Comparison of ENCODE assay signal across 8 cellular contexts in genomic region chr15:69074843-69075224, GRCh38.
DNase-seq lines count a peak whose midpoint lies in the region; ATAC-seq and TF ChIP-seq lines count a peak whose summit lies in the region.

No MANE protein-coding gene starts in this region.

- no peak for ATAC-seq in thoracic aorta (ENCODE audit: insufficient number of reproducible peaks, low FRiP score, low read depth)
- no peak for ATAC-seq in HG02678 (IDR thresholded peaks at IDR 0.05; ENCODE audit: unreplicated experiment)

- H3K4me3 ChIP-seq in astrocyte of the spinal cord (ENCODE audit: low read depth, low read length): peak overlapping the region; percentile 54
- peak overlapping the region; percentile 74 for H3K4me3 ChIP-seq in thoracic aorta

- TF ChIP-seq CTCF in astrocyte of the spinal cord (IDR thresholded peaks at IDR 0.05; ENCODE audit: low read depth, low read length): no peak
- no peak for TF ChIP-seq CTCF in thoracic aorta (IDR thresholded peaks at IDR 0.05)

- H3K36me3 ChIP-seq in thoracic aorta: no peaks in the 10 kb centered on the region

- in situ Hi-C loops in astrocyte of the spinal cord (cut with HindIII; ENCODE audit: low sequenced_read_pairs): no loop called here

- peaks cover 0 to 6% of the 10 kb centered on the region in 2 donors for H3K4me1 ChIP-seq in thoracic aorta (ENCODE audit: control insufficient read depth in 1 of 2, low read depth in 2 of 2)

- H3K9me3 ChIP-seq in thoracic aorta: no peaks in the 10 kb centered on the region

- H3K27ac ChIP-seq in thoracic aorta: no peak overlapping the region

- DNase-seq in SIG-M5 treated with dmso at 0.1 percent for 504 hours (lab: John Stamatoyannopoulos, UW; ENCODE audit: unreplicated experiment) (peak; percentile 8), SIG-M5 (lab: John Stamatoyannopoulos, UW) (no peak), astrocyte of the spinal cord (ENCODE audit: low read depth, low spot score) (peak; percentile 12), kidney glomerular epithelial cell (lab: John Stamatoyannopoulos, UW) (peak; percentile 8), thoracic aorta (ENCODE audit: low spot score) (no peak), HCEC 1CT (no peak), middle frontal gyrus (ENCODE audit: extremely low spot score, low spot score) (no peak)

- no peaks in the 10 kb centered on the region for H3K27me3 ChIP-seq in thoracic aorta (replicated peaks; ENCODE audit: insufficient read depth)

Comparison
In these comparisons a context has a peak if more than half of its experiments do, and no peak if none do; other contexts are left out.
1. DNase-seq: peak in SIG-M5 treated with dmso at 0.1 percent for 504 hours (single experiment), astrocyte of the spinal cord (single experiment) and kidney glomerular epithelial cell (single experiment); none in SIG-M5 (single experiment), thoracic aorta (single experiment), HCEC 1CT (single experiment) and middle frontal gyrus (single experiment).